In genomic region chr2:198006733-198007132, GRCh38 we compare ENCODE assay signal across 26 cellular contexts.
DNase-seq lines count a peak whose midpoint lies in the region; ATAC-seq, FAIRE-seq and TF ChIP-seq lines count a peak whose summit lies in the region.
"Had no signal": no experiment of that assay in that cellular context is flagged by ENCODE, and none has a peak within 500 bp of the region (broad histone marks: within the 10 kb centered on the region; RNA-seq: fewer than 3 reads in every experiment).

No MANE protein-coding gene starts in this region.

- no peak overlapping the region for H3K27ac ChIP-seq in K562 (ENCODE audit: extremely low read depth, low read depth, low read length)
- H3K27ac ChIP-seq: 22Rv1, C4-2B, SJCRH30 had no signal

- H3K9me3 ChIP-seq in K562 (replicated peaks; ENCODE audit: control insufficient read depth, insufficient read depth, low read depth, low read length): no peaks in the 10 kb centered on the region; the same call in 1 of the 2 replicates
- H3K9me3 ChIP-seq: SJCRH30 had no signal

- H3K9me3 Mint-ChIP-seq in activated CD4-positive, alpha-beta T cell treated with anti-CD3 and anti-CD28 coated beads for 36 hours (ENCODE audit: low read depth): peaks cover 24% of the 10 kb centered on the region

- no peak for TF ChIP-seq EP300 in K562 (IDR thresholded peaks at IDR 0.05; ENCODE audit: low read length)

- H3K4me2 ChIP-seq in K562 (ENCODE audit: insufficient read depth, low read length): no peak overlapping the region

- CTCF ChIA-PET in activated CD4-positive, alpha-beta T cell treated with anti-CD3 and anti-CD28 coated beads for 36 hours (lab: Charles Lee): interaction anchor here (0.8 to 1.7 kb wide), 9 partner anchors 8 to 194 kb away, joined by 3 to 5 read pairs (median 3); no protein-coding TSS in a partner anchor
- CTCF ChIA-PET in K562 (lab: Yijun Ruan, JAX; ENCODE audit: low intra/inter-chr PET ratio): no interaction called here

- DNase-seq in activated CD4-positive, alpha-beta T cell treated with anti-CD3 and anti-CD28 coated beads for 36 hours: no peak
- DNase-seq in activated CD4-positive, alpha-beta T cell treated with anti-CD3 and anti-CD28 coated beads for 48 hours: no peak
- DNase-seq in GM18507 (ENCODE audit: extremely low spot score, insufficient read length, low read depth) (no peak), RPMI8226 (peak; percentile 32), K562 (ENCODE audit: extremely low read depth in 1 of 4, low spot score in 3 of 4) (no peak), head of caudate nucleus (no peak)
- DNase-seq: DMS153, DND-41, HCEC 1CT, IMR-90, Karpas-422, NCI-H1092 treated with DMSO at 0.1 percent for 48 hours, NCI-H1436 treated with DMSO at 0.1 percent for 48 hours, NCI-H1930, NCI-H2107, NCI-H524, NCI-H748 treated with DMSO at 0.1 percent for 48 hours, PC-3, SJCRH30 had no signal

- peak; percentile 57 for FAIRE-seq in GM18507 (lab: Jason Lieb, UNC)
- no peak for FAIRE-seq in K562 (lab: Jason Lieb, UNC)
- FAIRE-seq: H1 had no signal

- no peaks in the 10 kb centered on the region for H3K36me3 ChIP-seq in K562 (ENCODE audit: control insufficient read depth, insufficient read depth, low read length)
- H3K36me3 ChIP-seq: SJCRH30 had no signal

- POLR2A ChIA-PET in activated CD4-positive, alpha-beta T cell treated with anti-CD3 and anti-CD28 coated beads for 36 hours (lab: Charles Lee): interaction anchor here (0.6 to 0.7 kb wide), 2 partner anchors 52 to 245 kb away, joined by 3 to 4 read pairs; no protein-coding TSS in a partner anchor
- POLR2A ChIA-PET in K562 (lab: Yijun Ruan, JAX): interaction anchor here (2.3 kb wide), 1 partner anchor 9 kb away, joined by 10 read pairs; no protein-coding TSS in a partner anchor

- H3K4me1 Mint-ChIP-seq in activated CD4-positive, alpha-beta T cell treated with anti-CD3 and anti-CD28 coated beads for 36 hours: peaks cover 68% of the 10 kb centered on the region

- H3K27ac Mint-ChIP-seq in activated CD4-positive, alpha-beta T cell treated with anti-CD3 and anti-CD28 coated beads for 36 hours: peak overlapping the region; percentile 52
- H3K27ac Mint-ChIP-seq: B cell had no signal

- no peaks in the 10 kb centered on the region for H4K20me1 ChIP-seq in K562 (replicated peaks; ENCODE audit: control insufficient read depth, insufficient read depth, low read length)

- ATAC-seq in activated CD4-positive, alpha-beta T cell treated with anti-CD3 and anti-CD28 coated beads for 36 hours: no peak
- ATAC-seq in K562: no peak
- ATAC-seq in HG03520 (IDR thresholded peaks at IDR 0.05; ENCODE audit: unreplicated experiment): no peak
- ATAC-seq: PC-3, Right ventricle myocardium inferior, SK-N-SH treated with all-trans-retinoic acid at 6 μM for 48 hours had no signal

- intact Hi-C loops in activated CD4-positive, alpha-beta T cell treated with anti-CD3 and anti-CD28 coated beads for 36 hours (cut with DNase I, micrococcal nuclease): loop anchor here in 1 of 2 experiments (2.0 to 5.0 kb wide), 2 partner anchors 38 to 204 kb away; partner anchors contain the start of gene PLCL1
- intact Hi-C loops in K562 (cut with micrococcal nuclease): no loop called here
- intact Hi-C loops in head of caudate nucleus (cut with DNase I): no loop called here

- H3K36me3 Mint-ChIP-seq in activated CD4-positive, alpha-beta T cell treated with anti-CD3 and anti-CD28 coated beads for 36 hours (ENCODE audit: low read depth): peaks cover 24% of the 10 kb centered on the region

- H3K27me3 Mint-ChIP-seq in activated CD4-positive, alpha-beta T cell treated with anti-CD3 and anti-CD28 coated beads for 36 hours: no peaks in the 10 kb centered on the region

- H3K79me2 ChIP-seq in K562 (ENCODE audit: control insufficient read depth, insufficient read depth, low read length): peaks cover 51% of the 10 kb centered on the region; the same call in 2 of the 3 replicates

- in situ Hi-C loops in K562 (cut with MboI): no loop called here

- no peak for TF ChIP-seq RAD21 in K562 (CRISPR knock-in tag; conservative IDR thresholded peaks at IDR 0.05 in 1 of 2, IDR thresholded peaks at IDR 0.05 in 1 of 2)

- 8% methylated on average over 1 of the region's 1 CpG for WGBS in K562 (ENCODE audit: insufficient coverage, low coverage, missing lambda C conversion rate)

- no peak overlapping the region for H2AFZ ChIP-seq in K562 (ENCODE audit: low read depth, low read length)

- H3K27me3 ChIP-seq in K562 (ENCODE audit: control insufficient read depth in 2 of 2, insufficient read depth in 2 of 2, low read length in 2 of 2): no peaks in the 10 kb centered on the region
- H3K27me3 ChIP-seq: SJCRH30 had no signal

- TF ChIP-seq CTCF in K562 (IDR thresholded peaks at IDR 0.05 in 2 of 3, conservative IDR thresholded peaks at IDR 0.05 in 1 of 3; ENCODE audit: insufficient read depth in 2 of 3, low read depth in 1 of 3, low read length in 3 of 3): no peak

- H3K9ac ChIP-seq in K562 (ENCODE audit: insufficient read depth in 1 of 2, low read depth in 2 of 2, low read length in 2 of 2): no peak overlapping the region

- BruUV-seq in K562 (replicated peaks; lab: Mats Ljungman, UMichigan): no TSS peak

- no peaks in the 10 kb centered on the region for H3K9me1 ChIP-seq in K562 (ENCODE audit: control insufficient read depth, insufficient read depth, low read length)

- H3K4me3 Mint-ChIP-seq in activated CD4-positive, alpha-beta T cell treated with anti-CD3 and anti-CD28 coated beads for 36 hours: no peak overlapping the region
- H3K4me3 Mint-ChIP-seq: B cell had no signal

- H3K4me3 ChIP-seq in K562: no peak overlapping the region
- H3K4me3 ChIP-seq: SJCRH30 had no signal

- H3K4me1 ChIP-seq in K562 (replicated peaks in 1 of 2; ENCODE audit: control insufficient read depth in 2 of 2, insufficient read depth in 2 of 2, low read length in 2 of 2): peaks cover 0 to 22% of the 10 kb centered on the region in 2 experiments; a peak in 4 of 5 replicates
- H3K4me1 ChIP-seq: SJCRH30 had no signal

- no peak for TF ChIP-seq POLR2A in K562 (conservative IDR thresholded peaks at IDR 0.05)

TF ChIP-seq in K562, 482 proteins besides CTCF, POLR2A, EP300 and RAD21:
- TF ChIP-seq SIN3B (IDR thresholded peaks at IDR 0.05; ENCODE audit: low read depth): no peak
- TF ChIP-seq CBFA2T3 (IDR thresholded peaks at IDR 0.05): peak; percentile 61
- peak; percentile 49; the same call in 1 of the 2 replicates for TF ChIP-seq TEAD4 (IDR thresholded peaks at IDR 0.05; ENCODE audit: low read length)
- no peak for TF ChIP-seq TEAD4 (CRISPR knock-in tag; IDR thresholded peaks at IDR 0.05; ENCODE audit: borderline replicate concordance)
- TF ChIP-seq TAL1 (IDR thresholded peaks at IDR 0.05): peak; percentile 30; the same call in 1 of the 2 replicates
TF ChIP-seq in K562: peak in this region for 3.
